In the genomic region with DNA sequence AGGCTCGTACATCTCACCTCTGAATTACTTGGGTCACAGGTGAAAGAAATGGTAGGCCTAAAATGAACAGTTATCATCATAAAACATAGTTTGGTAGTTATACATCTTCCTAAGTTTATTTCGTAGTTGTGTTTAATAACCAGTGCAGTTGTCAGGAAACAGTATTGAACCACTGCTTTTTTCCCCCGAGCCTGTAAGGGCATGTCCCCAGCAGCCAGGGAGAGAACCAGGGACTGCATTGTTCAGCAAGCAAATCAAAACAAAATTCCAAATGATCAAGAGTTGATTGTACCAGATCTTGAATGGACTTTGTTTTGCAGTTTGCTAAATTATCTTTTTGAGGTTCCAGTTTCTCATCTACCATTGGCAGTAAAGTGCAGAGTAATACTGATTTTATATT, we compare ENCODE assay signal across 1 cellular context.
TF ChIP-seq lines count a peak whose summit lies in the region.

No MANE protein-coding gene starts in this region.

TF ChIP-seq in A549, 52 proteins besides CTCF, POLR2A, EP300 and RAD21 (continued from another document):
- no peak for TF ChIP-seq POLR2AphosphoS2 (conservative IDR thresholded peaks at IDR 0.05; ENCODE audit: low read length)
- no peak for TF ChIP-seq EHMT2 (IDR thresholded peaks at IDR 0.05; ENCODE audit: low read depth)
- TF ChIP-seq PHF8 (IDR thresholded peaks at IDR 0.05; ENCODE audit: borderline replicate concordance, low read depth): no peak
- TF ChIP-seq, protein P1, sequence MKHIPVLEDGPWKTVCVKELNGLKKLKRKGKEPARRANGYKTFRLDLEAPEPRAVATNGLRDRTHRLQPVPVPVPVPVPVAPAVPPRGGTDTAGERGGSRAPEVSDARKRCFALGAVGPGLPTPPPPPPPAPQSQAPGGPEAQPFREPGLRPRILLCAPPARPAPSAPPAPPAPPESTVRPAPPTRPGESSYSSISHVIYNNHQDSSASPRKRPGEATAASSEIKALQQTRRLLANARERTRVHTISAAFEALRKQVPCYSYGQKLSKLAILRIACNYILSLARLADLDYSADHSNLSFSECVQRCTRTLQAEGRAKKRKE (CRISPR knock-in tag; IDR thresholded peaks at IDR 0.05; ENCODE audit: low read depth): no peak
- TF ChIP-seq BHLHE40 (IDR thresholded peaks at IDR 0.05; ENCODE audit: low read depth, low read length): no peak
- no peak for TF ChIP-seq KDM1A (IDR thresholded peaks at IDR 0.05; ENCODE audit: low read depth)
- no peak for TF ChIP-seq MAFK (IDR thresholded peaks at IDR 0.05; ENCODE audit: partially characterized antibody)
- TF ChIP-seq NFE2L2 (conservative IDR thresholded peaks at IDR 0.05; ENCODE audit: low read length): no peak
- TF ChIP-seq, protein P2, sequence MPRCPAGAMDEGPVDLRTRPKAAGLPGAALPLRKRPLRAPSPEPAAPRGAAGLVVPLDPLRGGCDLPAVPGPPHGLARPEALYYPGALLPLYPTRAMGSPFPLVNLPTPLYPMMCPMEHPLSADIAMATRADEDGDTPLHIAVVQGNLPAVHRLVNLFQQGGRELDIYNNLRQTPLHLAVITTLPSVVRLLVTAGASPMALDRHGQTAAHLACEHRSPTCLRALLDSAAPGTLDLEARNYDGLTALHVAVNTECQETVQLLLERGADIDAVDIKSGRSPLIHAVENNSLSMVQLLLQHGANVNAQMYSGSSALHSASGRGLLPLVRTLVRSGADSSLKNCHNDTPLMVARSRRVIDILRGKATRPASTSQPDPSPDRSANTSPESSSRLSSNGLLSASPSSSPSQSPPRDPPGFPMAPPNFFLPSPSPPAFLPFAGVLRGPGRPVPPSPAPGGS (IDR thresholded peaks at IDR 0.05): no peak
TF ChIP-seq in A549: peak in this region for 0.
